Comparison of ENCODE assay signal across 8 cellular contexts in genomic region chr1:225772323-225772768, GRCh38. TPM values are rescaled to one million over a fixed set of nuclear protein-coding genes. Genes with fewer than 3 reads are reported as not detected.
DNase-seq lines count a peak whose midpoint lies in the region; ATAC-seq and TF ChIP-seq lines count a peak whose summit lies in the region.

No MANE protein-coding gene starts in this region.

- DNase-seq in DMS 273 (lab: John Stamatoyannopoulos, UW; ENCODE audit: unreplicated experiment) (peak; percentile 95), NCI-H1436 (lab: John Stamatoyannopoulos, UW) (peak; percentile 87), middle frontal gyrus (ENCODE audit: extremely low spot score, low spot score) (peak; percentile 44), suprapubic skin (ENCODE audit: low spot score in 2 of 2) (peak; percentile 88 to 93)
- no peak for DNase-seq in activated effector memory CD4-positive, alpha-beta T cell treated with anti-CD3 and anti-CD28 coated beads, Interleukin-2, amount 50 U/mL, for 16 hours

- no peaks in the 10 kb centered on the region for H3F3A ChIP-seq in SU-DHL-6 (ENCODE audit: insufficient read depth)

- peak; percentile 72 for ATAC-seq in GM21786 (IDR thresholded peaks at IDR 0.05; ENCODE audit: unreplicated experiment)

- H4K20me1 ChIP-seq in SU-DHL-6 (ENCODE audit: low read depth, low read length): no peaks in the 10 kb centered on the region

- H3K4me3 ChIP-seq in SU-DHL-6 (ENCODE audit: insufficient read depth, low read length, poor library complexity, severe bottlenecking) (no peak overlapping the region), esophagus (ENCODE audit: low read depth in 1 of 2, low read length in 2 of 2) (no peak overlapping the region), suprapubic skin (no peak overlapping the region)

- H3K4me1 ChIP-seq in esophagus (ENCODE audit: control insufficient read depth in 2 of 2, insufficient read depth in 2 of 2, low read length in 1 of 2): peaks cover 5 to 7% of the 10 kb centered on the region in 2 donors
- H3K4me1 ChIP-seq in suprapubic skin: peaks cover 57% of the 10 kb centered on the region

- no peak for TF ChIP-seq EP300 in suprapubic skin (IDR thresholded peaks at IDR 0.05)

- no peak for TF ChIP-seq POLR2A in suprapubic skin (IDR thresholded peaks at IDR 0.05)

- 15% methylated on average over 5 of the region's 5 CpGs for WGBS in esophagus, 2 donors
- 13% methylated on average over 5 of the region's 5 CpGs for WGBS in suprapubic skin

- H3K27ac ChIP-seq in SU-DHL-6 (ENCODE audit: low read depth, low read length) (no peak overlapping the region), esophagus (ENCODE audit: low read depth in 2 of 2, low read length in 1 of 2) (peak overlapping the region; percentile 52 to 76), suprapubic skin (peak overlapping the region; percentile 71)

- H3K79me2 ChIP-seq in SU-DHL-6 (ENCODE audit: insufficient read depth, low read length): no peaks in the 10 kb centered on the region

- no peaks in the 10 kb centered on the region for H3K27me3 ChIP-seq in SU-DHL-6 (ENCODE audit: low read length)
- H3K27me3 ChIP-seq in esophagus (ENCODE audit: control insufficient read depth in 1 of 2, insufficient read depth in 2 of 2, low read length in 2 of 2): no peaks in the 10 kb centered on the region
- H3K27me3 ChIP-seq in suprapubic skin: no peaks in the 10 kb centered on the region

- no peak overlapping the region for H3K4me2 ChIP-seq in SU-DHL-6 (ENCODE audit: low read depth, low read length, poor library complexity, severe bottlenecking)

- no peaks in the 10 kb centered on the region for H3K9me3 ChIP-seq in SU-DHL-6 (ENCODE audit: insufficient read depth, low read length)
- no peaks in the 10 kb centered on the region for H3K9me3 ChIP-seq in esophagus (ENCODE audit: control insufficient read depth in 2 of 2, insufficient read depth in 1 of 2, low read depth in 1 of 2, low read length in 1 of 2)
- no peaks in the 10 kb centered on the region for H3K9me3 ChIP-seq in suprapubic skin

- no peak overlapping the region for H3K9ac ChIP-seq in SU-DHL-6 (ENCODE audit: low read length)

- H2AFZ ChIP-seq in SU-DHL-6 (ENCODE audit: low read depth, low read length, severe bottlenecking): no peak overlapping the region

- TF ChIP-seq CTCF in SU-DHL-6 (IDR thresholded peaks at IDR 0.05; ENCODE audit: insufficient read depth, low read length, poor library complexity, severe bottlenecking) (peak; percentile 46), suprapubic skin (IDR thresholded peaks at IDR 0.05) (peak; percentile 72 to 84)

- no peaks in the 10 kb centered on the region for H3K36me3 ChIP-seq in SU-DHL-6 (ENCODE audit: low read length)
- H3K36me3 ChIP-seq in esophagus (ENCODE audit: control insufficient read depth in 2 of 2, insufficient read depth in 2 of 2, low read length in 1 of 2): no peaks in the 10 kb centered on the region
- no peaks in the 10 kb centered on the region for H3K36me3 ChIP-seq in suprapubic skin

- H3K9me2 ChIP-seq in SU-DHL-6 (replicated peaks; ENCODE audit: insufficient read depth, low read length): no peaks in the 10 kb centered on the region

RNA-seq across cellular contexts. Expression of gene SRP9, which starts 5.3 kb away (rescaled TPM):
- 100 to 1,000 TPM; 129 to 158 TPM for polyA plus RNA-seq in esophagus
- 100 to 1,000 TPM; 139 to 162 (median 144) TPM for total RNA-seq in suprapubic skin

RNA-seq across cellular contexts. Expression of gene EPHX1, which starts 37.6 kb away (rescaled TPM):
- 10 to 100 TPM; 62.5 to 90.7 TPM for polyA plus RNA-seq in esophagus
- 10 to 100 TPM; 30.3 to 72.8 (median 53.7) TPM for total RNA-seq in suprapubic skin
